In the genomic region with DNA sequence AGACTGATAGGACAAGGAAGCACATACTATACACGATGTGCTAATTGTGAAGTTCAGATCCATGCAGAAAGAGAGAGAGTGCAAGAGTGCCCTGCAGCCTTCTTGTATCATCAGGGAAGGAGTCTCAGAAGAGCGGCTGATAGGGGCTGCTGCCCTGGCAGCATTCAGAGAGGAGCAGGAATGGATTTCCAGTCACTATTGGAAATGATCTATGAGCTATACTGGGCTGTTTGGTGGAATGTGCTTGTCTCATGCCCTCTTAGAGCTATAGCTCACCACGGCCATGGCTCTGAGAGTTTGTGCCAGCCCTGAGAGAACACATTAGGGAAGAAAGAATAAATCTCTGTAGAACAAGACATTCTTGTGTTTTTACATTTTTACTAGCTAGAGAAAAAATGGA, we compare ENCODE assay signal across 28 cellular contexts.
"Had no signal": no experiment of that assay in that cellular context is flagged by ENCODE, and none has a peak within 500 bp of the region (broad histone marks: within the 10 kb centered on the region; RNA-seq: fewer than 3 reads in every experiment).

No MANE protein-coding gene starts in this region.

- DNase-seq: stimulated activated CD4-positive, alpha-beta T cell treated with anti-CD3 and anti-CD28 coated beads, Interleukin-2, amount 100 ng/mL, for 48 hours; stimulated activated CD4-positive, alpha-beta T cell treated with anti-CD3 and anti-CD28 coated beads, Interleukin-4, amount 100 ng/mL, for 1 hour; stimulated activated CD4-positive, alpha-beta T cell treated with anti-CD3 and anti-CD28 coated beads, Interleukin-4, amount 100 ng/mL, for 24 hours; stimulated activated CD4-positive, alpha-beta T cell treated with anti-CD3 and anti-CD28 coated beads, Interleukin-4, amount 100 ng/mL, for 4 hours; stimulated activated CD8-positive, alpha-beta memory T cell treated with anti-CD3 and anti-CD28 coated beads, Interleukin-4, amount 100 ng/mL, for 48 hours; stimulated activated naive B cell treated with anti-CD40 and anti-IgM and Interleukin-4, amounts not matched to agents 10 μg/mL and 1 μg/mL and 100 μg/mL, for 72 hours; stimulated activated naive CD4-positive, alpha-beta T cell; stimulated activated naive CD4-positive, alpha-beta T cell treated with Interleukin-2 at 50 U/mL for 16 hours; stimulated activated naive CD8-positive, alpha-beta T cell treated with anti-CD3 and anti-CD28 coated beads, Interleukin-15, amount 100 ng/mL, for 72 hours; stimulated activated naive CD8-positive, alpha-beta T cell treated with anti-CD3 and anti-CD28 coated beads, Interleukin-15, Interleukin-2, amounts not matched to agents 100 U/mL and 50 U/mL, for 24 hours; stomach; substantia nigra; testis; thyroid gland; tibial artery; transverse colon; trophoblast cell; upper lobe of left lung; upper lobe of right lung; uterus had no signal

- H3K27ac ChIP-seq: stomach, suprapubic skin, testis, thoracic aorta, thyroid gland, tibial artery, tibial nerve, transverse colon, upper lobe of left lung, upper lobe of right lung, uterus, vagina had no signal

- H3K4me1 ChIP-seq: stomach, suprapubic skin, testis, thyroid gland, tibial artery, tibial nerve, transverse colon, upper lobe of left lung, upper lobe of right lung, uterus, vagina had no signal

- ATAC-seq: stimulated activated effector memory CD8-positive, alpha-beta T cell treated with anti-CD3 and anti-CD28 coated beads, Interleukin-12 subunit alpha, Interleukin-12 subunit beta, amount 100 ng/mL, for 72 hours; stimulated activated memory B cell treated with anti-CD40 and anti-IgM and Interleukin-4, amounts not matched to agents 10 μg/mL and 1 μg/mL and 100 μg/mL, for 72 hours; stimulated activated naive B cell treated with anti-CD40 and anti-IgM and Interleukin-4, amounts not matched to agents 10 μg/mL and 1 μg/mL and 100 μg/mL, for 72 hours; stimulated activated naive CD8-positive, alpha-beta T cell treated with anti-CD3 and anti-CD28 coated beads, Interleukin-15, amount 100 ng/mL, for 72 hours; stimulated activated naive CD8-positive, alpha-beta T cell treated with anti-CD3 and anti-CD28 coated beads, Interleukin-15, Interleukin-2, amounts not matched to agents 100 U/mL and 50 U/mL, for 24 hours; upper lobe of right lung had no signal

- H3K4me1 Mint-ChIP-seq: stimulated activated effector memory CD8-positive, alpha-beta T cell treated with anti-CD3 and anti-CD28 coated beads, Interleukin-12 subunit alpha, Interleukin-12 subunit beta, amount 100 ng/mL, for 72 hours; stimulated activated memory B cell treated with anti-CD40 and anti-IgM and Interleukin-4, amounts not matched to agents 10 μg/mL and 1 μg/mL and 100 μg/mL, for 72 hours; stimulated activated naive B cell treated with anti-CD40 and anti-IgM and Interleukin-4, amounts not matched to agents 10 μg/mL and 1 μg/mL and 100 μg/mL, for 72 hours; stimulated activated naive CD8-positive, alpha-beta T cell treated with anti-CD3 and anti-CD28 coated beads, Interleukin-15, amount 100 ng/mL, for 72 hours had no signal

- H3K4me3 ChIP-seq: stomach, suprapubic skin, testis, thoracic aorta, thyroid gland, tibial artery, tibial nerve, transverse colon, upper lobe of left lung, upper lobe of right lung, uterus, vagina had no signal

- H3K36me3 ChIP-seq: stomach, suprapubic skin, thoracic aorta, thyroid gland, tibial artery, tibial nerve, transverse colon, upper lobe of left lung, upper lobe of right lung, uterus, vagina had no signal

- H3K27ac Mint-ChIP-seq: stimulated activated effector memory CD8-positive, alpha-beta T cell treated with anti-CD3 and anti-CD28 coated beads, Interleukin-12 subunit alpha, Interleukin-12 subunit beta, amount 100 ng/mL, for 72 hours; stimulated activated memory B cell treated with anti-CD40 and anti-IgM and Interleukin-4, amounts not matched to agents 10 μg/mL and 1 μg/mL and 100 μg/mL, for 72 hours; stimulated activated naive B cell treated with anti-CD40 and anti-IgM and Interleukin-4, amounts not matched to agents 10 μg/mL and 1 μg/mL and 100 μg/mL, for 72 hours; stimulated activated naive CD8-positive, alpha-beta T cell treated with anti-CD3 and anti-CD28 coated beads, Interleukin-15, amount 100 ng/mL, for 72 hours; stimulated activated naive CD8-positive, alpha-beta T cell treated with anti-CD3 and anti-CD28 coated beads, Interleukin-15, Interleukin-2, amounts not matched to agents 100 ng/mL and 50 ng/mL, for 24 hours; type B pancreatic cell had no signal

- H3K36me3 Mint-ChIP-seq: stimulated activated effector memory CD8-positive, alpha-beta T cell treated with anti-CD3 and anti-CD28 coated beads, Interleukin-12 subunit alpha, Interleukin-12 subunit beta, amount 100 ng/mL, for 72 hours; stimulated activated memory B cell treated with anti-CD40 and anti-IgM and Interleukin-4, amounts not matched to agents 10 μg/mL and 1 μg/mL and 100 μg/mL, for 72 hours; stimulated activated naive B cell treated with anti-CD40 and anti-IgM and Interleukin-4, amounts not matched to agents 10 μg/mL and 1 μg/mL and 100 μg/mL, for 72 hours; type B pancreatic cell had no signal

- H3K4me3 Mint-ChIP-seq: stimulated activated effector memory CD8-positive, alpha-beta T cell treated with anti-CD3 and anti-CD28 coated beads, Interleukin-12 subunit alpha, Interleukin-12 subunit beta, amount 100 ng/mL, for 72 hours; stimulated activated memory B cell treated with anti-CD40 and anti-IgM and Interleukin-4, amounts not matched to agents 10 μg/mL and 1 μg/mL and 100 μg/mL, for 72 hours; stimulated activated naive B cell treated with anti-CD40 and anti-IgM and Interleukin-4, amounts not matched to agents 10 μg/mL and 1 μg/mL and 100 μg/mL, for 72 hours; stimulated activated naive CD8-positive, alpha-beta T cell treated with anti-CD3 and anti-CD28 coated beads, Interleukin-15, amount 100 ng/mL, for 72 hours; stimulated activated naive CD8-positive, alpha-beta T cell treated with anti-CD3 and anti-CD28 coated beads, Interleukin-15, Interleukin-2, amounts not matched to agents 100 ng/mL and 50 ng/mL, for 24 hours; type B pancreatic cell had no signal

- H3K9me3 ChIP-seq: stomach, suprapubic skin, testis, thoracic aorta, thyroid gland, tibial artery, tibial nerve, transverse colon, upper lobe of left lung, upper lobe of right lung, uterus, vagina had no signal

- H3K27me3 ChIP-seq: stomach, suprapubic skin, testis, thyroid gland, tibial artery, tibial nerve, transverse colon, upper lobe of left lung, upper lobe of right lung, uterus, vagina had no signal

- H3K9me3 Mint-ChIP-seq: stimulated activated effector memory CD8-positive, alpha-beta T cell treated with anti-CD3 and anti-CD28 coated beads, Interleukin-12 subunit alpha, Interleukin-12 subunit beta, amount 100 ng/mL, for 72 hours; stimulated activated naive CD8-positive, alpha-beta T cell treated with anti-CD3 and anti-CD28 coated beads, Interleukin-15, amount 100 ng/mL, for 72 hours; stimulated activated naive CD8-positive, alpha-beta T cell treated with anti-CD3 and anti-CD28 coated beads, Interleukin-15, Interleukin-2, amounts not matched to agents 100 ng/mL and 50 ng/mL, for 24 hours; type B pancreatic cell had no signal

- H3K27me3 Mint-ChIP-seq: stimulated activated memory B cell treated with anti-CD40 and anti-IgM and Interleukin-4, amounts not matched to agents 10 μg/mL and 1 μg/mL and 100 μg/mL, for 72 hours; stimulated activated naive B cell treated with anti-CD40 and anti-IgM and Interleukin-4, amounts not matched to agents 10 μg/mL and 1 μg/mL and 100 μg/mL, for 72 hours; stimulated activated naive CD8-positive, alpha-beta T cell treated with anti-CD3 and anti-CD28 coated beads, Interleukin-15, amount 100 ng/mL, for 72 hours; stimulated activated naive CD8-positive, alpha-beta T cell treated with anti-CD3 and anti-CD28 coated beads, Interleukin-15, Interleukin-2, amounts not matched to agents 100 ng/mL and 50 ng/mL, for 24 hours; type B pancreatic cell had no signal
